ENCODE assay signal across 1 cellular context in the genomic region with DNA sequence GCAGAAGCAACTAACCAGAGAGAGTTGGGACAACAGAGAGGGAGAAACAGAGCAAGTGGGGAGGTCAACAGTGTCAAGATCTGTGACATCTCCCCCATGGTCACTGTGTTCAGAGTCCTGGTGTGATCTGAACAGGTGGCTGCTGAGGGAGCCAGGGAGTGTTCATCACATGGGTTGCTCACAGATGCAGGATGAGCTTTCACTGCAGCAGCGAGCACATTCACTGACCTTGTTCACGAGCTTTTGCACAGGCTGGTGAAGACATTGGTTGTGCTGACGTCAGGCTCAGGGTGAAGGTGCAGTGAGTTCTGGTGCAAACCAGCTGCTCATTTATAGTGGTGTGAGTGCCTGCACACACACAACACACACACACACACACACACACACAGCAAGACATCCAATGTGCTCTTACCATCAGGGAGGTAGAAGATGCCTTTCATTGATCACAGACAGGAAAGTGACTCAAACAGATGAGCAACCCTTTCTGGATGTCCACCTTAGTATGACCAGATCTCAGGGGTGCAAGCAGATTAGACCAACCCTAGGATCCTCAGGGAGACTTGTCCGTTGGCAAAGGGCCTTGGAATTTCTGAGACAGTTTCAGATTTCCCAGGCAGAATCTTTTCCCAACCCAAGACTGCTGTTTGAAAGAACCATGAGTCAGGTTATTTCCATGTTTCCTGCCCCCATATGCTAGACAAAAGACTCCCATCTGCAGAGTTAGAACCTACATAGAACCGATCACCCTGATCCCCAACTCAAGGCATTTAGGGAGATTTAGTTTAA.
TF ChIP-seq lines count a peak whose summit lies in the region.

No MANE protein-coding gene starts in this region.

TF ChIP-seq in WTC11, 78 proteins besides CTCF, POLR2A, EP300 and RAD21 (continued from another document):
- TF ChIP-seq, protein P1, sequence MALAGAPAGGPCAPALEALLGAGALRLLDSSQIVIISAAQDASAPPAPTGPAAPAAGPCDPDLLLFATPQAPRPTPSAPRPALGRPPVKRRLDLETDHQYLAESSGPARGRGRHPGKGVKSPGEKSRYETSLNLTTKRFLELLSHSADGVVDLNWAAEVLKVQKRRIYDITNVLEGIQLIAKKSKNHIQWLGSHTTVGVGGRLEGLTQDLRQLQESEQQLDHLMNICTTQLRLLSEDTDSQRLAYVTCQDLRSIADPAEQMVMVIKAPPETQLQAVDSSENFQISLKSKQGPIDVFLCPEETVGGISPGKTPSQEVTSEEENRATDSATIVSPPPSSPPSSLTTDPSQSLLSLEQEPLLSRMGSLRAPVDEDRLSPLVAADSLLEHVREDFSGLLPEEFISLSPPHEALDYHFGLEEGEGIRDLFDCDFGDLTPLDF (CRISPR knock-in tag; IDR thresholded peaks at IDR 0.05): no peak
- TF ChIP-seq NR1H2 (CRISPR knock-in tag; IDR thresholded peaks at IDR 0.05) (no peak), NFATC4 (CRISPR knock-in tag; IDR thresholded peaks at IDR 0.05) (no peak), IRF2 (CRISPR knock-in tag; IDR thresholded peaks at IDR 0.05; ENCODE audit: borderline replicate concordance, low read depth) (no peak), NFYB (CRISPR knock-in tag; conservative IDR thresholded peaks at IDR 0.05; ENCODE audit: low read depth) (no peak), ZNF138 (CRISPR knock-in tag; conservative IDR thresholded peaks at IDR 0.05) (no peak), SMAD4 (CRISPR knock-in tag; IDR thresholded peaks at IDR 0.05) (no peak), ZNF121 (CRISPR knock-in tag; IDR thresholded peaks at IDR 0.05) (no peak), ZNF416 (CRISPR knock-in tag; IDR thresholded peaks at IDR 0.05) (no peak), FOXJ3 (CRISPR knock-in tag; IDR thresholded peaks at IDR 0.05; ENCODE audit: borderline replicate concordance) (no peak), NFE2L1 (CRISPR knock-in tag; IDR thresholded peaks at IDR 0.05) (no peak), MYBL2 (CRISPR knock-in tag; IDR thresholded peaks at IDR 0.05) (no peak)
- TF ChIP-seq, protein P2, sequence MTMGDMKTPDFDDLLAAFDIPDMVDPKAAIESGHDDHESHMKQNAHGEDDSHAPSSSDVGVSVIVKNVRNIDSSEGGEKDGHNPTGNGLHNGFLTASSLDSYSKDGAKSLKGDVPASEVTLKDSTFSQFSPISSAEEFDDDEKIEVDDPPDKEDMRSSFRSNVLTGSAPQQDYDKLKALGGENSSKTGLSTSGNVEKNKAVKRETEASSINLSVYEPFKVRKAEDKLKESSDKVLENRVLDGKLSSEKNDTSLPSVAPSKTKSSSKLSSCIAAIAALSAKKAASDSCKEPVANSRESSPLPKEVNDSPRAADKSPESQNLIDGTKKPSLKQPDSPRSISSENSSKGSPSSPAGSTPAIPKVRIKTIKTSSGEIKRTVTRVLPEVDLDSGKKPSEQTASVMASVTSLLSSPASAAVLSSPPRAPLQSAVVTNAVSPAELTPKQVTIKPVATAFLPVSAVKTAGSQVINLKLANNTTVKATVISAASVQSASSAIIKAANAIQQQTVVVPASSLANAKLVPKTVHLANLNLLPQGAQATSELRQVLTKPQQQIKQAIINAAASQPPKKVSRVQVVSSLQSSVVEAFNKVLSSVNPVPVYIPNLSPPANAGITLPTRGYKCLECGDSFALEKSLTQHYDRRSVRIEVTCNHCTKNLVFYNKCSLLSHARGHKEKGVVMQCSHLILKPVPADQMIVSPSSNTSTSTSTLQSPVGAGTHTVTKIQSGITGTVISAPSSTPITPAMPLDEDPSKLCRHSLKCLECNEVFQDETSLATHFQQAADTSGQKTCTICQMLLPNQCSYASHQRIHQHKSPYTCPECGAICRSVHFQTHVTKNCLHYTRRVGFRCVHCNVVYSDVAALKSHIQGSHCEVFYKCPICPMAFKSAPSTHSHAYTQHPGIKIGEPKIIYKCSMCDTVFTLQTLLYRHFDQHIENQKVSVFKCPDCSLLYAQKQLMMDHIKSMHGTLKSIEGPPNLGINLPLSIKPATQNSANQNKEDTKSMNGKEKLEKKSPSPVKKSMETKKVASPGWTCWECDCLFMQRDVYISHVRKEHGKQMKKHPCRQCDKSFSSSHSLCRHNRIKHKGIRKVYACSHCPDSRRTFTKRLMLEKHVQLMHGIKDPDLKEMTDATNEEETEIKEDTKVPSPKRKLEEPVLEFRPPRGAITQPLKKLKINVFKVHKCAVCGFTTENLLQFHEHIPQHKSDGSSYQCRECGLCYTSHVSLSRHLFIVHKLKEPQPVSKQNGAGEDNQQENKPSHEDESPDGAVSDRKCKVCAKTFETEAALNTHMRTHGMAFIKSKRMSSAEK (CRISPR knock-in tag; IDR thresholded peaks at IDR 0.05; ENCODE audit: borderline replicate concordance): no peak
- TF ChIP-seq, protein P3, sequence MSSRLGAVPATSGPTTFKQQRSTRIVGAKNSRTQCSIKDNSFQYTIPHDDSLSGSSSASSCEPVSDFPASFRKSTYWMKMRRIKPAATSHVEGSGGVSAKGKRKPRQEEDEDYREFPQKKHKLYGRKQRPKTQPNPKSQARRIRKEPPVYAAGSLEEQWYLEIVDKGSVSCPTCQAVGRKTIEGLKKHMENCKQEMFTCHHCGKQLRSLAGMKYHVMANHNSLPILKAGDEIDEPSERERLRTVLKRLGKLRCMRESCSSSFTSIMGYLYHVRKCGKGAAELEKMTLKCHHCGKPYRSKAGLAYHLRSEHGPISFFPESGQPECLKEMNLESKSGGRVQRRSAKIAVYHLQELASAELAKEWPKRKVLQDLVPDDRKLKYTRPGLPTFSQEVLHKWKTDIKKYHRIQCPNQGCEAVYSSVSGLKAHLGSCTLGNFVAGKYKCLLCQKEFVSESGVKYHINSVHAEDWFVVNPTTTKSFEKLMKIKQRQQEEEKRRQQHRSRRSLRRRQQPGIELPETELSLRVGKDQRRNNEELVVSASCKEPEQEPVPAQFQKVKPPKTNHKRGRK (CRISPR knock-in tag; IDR thresholded peaks at IDR 0.05; ENCODE audit: borderline replicate concordance): no peak
- TF ChIP-seq, protein P4, sequence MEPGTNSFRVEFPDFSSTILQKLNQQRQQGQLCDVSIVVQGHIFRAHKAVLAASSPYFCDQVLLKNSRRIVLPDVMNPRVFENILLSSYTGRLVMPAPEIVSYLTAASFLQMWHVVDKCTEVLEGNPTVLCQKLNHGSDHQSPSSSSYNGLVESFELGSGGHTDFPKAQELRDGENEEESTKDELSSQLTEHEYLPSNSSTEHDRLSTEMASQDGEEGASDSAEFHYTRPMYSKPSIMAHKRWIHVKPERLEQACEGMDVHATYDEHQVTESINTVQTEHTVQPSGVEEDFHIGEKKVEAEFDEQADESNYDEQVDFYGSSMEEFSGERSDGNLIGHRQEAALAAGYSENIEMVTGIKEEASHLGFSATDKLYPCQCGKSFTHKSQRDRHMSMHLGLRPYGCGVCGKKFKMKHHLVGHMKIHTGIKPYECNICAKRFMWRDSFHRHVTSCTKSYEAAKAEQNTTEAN (CRISPR knock-in tag; IDR thresholded peaks at IDR 0.05): no peak
- TF ChIP-seq, protein P5, sequence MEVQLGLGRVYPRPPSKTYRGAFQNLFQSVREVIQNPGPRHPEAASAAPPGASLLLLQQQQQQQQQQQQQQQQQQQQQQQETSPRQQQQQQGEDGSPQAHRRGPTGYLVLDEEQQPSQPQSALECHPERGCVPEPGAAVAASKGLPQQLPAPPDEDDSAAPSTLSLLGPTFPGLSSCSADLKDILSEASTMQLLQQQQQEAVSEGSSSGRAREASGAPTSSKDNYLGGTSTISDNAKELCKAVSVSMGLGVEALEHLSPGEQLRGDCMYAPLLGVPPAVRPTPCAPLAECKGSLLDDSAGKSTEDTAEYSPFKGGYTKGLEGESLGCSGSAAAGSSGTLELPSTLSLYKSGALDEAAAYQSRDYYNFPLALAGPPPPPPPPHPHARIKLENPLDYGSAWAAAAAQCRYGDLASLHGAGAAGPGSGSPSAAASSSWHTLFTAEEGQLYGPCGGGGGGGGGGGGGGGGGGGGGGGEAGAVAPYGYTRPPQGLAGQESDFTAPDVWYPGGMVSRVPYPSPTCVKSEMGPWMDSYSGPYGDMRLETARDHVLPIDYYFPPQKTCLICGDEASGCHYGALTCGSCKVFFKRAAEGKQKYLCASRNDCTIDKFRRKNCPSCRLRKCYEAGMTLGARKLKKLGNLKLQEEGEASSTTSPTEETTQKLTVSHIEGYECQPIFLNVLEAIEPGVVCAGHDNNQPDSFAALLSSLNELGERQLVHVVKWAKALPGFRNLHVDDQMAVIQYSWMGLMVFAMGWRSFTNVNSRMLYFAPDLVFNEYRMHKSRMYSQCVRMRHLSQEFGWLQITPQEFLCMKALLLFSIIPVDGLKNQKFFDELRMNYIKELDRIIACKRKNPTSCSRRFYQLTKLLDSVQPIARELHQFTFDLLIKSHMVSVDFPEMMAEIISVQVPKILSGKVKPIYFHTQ (CRISPR knock-in tag; IDR thresholded peaks at IDR 0.05): no peak
- TF ChIP-seq, protein P6, sequence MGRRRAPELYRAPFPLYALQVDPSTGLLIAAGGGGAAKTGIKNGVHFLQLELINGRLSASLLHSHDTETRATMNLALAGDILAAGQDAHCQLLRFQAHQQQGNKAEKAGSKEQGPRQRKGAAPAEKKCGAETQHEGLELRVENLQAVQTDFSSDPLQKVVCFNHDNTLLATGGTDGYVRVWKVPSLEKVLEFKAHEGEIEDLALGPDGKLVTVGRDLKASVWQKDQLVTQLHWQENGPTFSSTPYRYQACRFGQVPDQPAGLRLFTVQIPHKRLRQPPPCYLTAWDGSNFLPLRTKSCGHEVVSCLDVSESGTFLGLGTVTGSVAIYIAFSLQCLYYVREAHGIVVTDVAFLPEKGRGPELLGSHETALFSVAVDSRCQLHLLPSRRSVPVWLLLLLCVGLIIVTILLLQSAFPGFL (CRISPR knock-in tag; IDR thresholded peaks at IDR 0.05; ENCODE audit: borderline replicate concordance): no peak
